In genomic region chr10:50538473-50539398, GRCh38 we compare ENCODE assay signal across 8 cellular contexts.
DNase-seq lines count a peak whose midpoint lies in the region; ATAC-seq and TF ChIP-seq lines count a peak whose summit lies in the region.

No MANE protein-coding gene starts in this region.

- intact Hi-C loops in CD4-positive, alpha-beta memory T cell (cut with micrococcal nuclease), result no loop called here

- peak; percentile 44 for DNase-seq in activated T-cell treated with anti-CD3 and anti-CD28 coated beads, Interleukin-2, amount 50 U/mL, for 24 hours
- DNase-seq in activated T-cell treated with anti-CD3 and anti-CD28 coated beads for 4 hours, result no peak
- peak; percentile 26 for DNase-seq in NCI-H146 (lab: John Stamatoyannopoulos, UW)
- no peak for DNase-seq in stimulated activated naive B cell treated with anti-CD40 and anti-IgM and Interleukin-4, amounts not matched to agents 10 μg/mL and 1 μg/mL and 100 μg/mL, for 72 hours
- DNase-seq in SK-N-SH, result no peak
- DNase-seq in amniotic stem cell (lab: John Stamatoyannopoulos, UW), result no peak
- no peak for DNase-seq in CD4-positive, alpha-beta memory T cell

- H3K36me3 Mint-ChIP-seq in activated T-cell treated with anti-CD3 and anti-CD28 coated beads, Interleukin-2, amount 50 U/mL, for 24 hours (ENCODE audit: low read depth), result peaks cover 3% of the 10 kb centered on the region
- peaks cover 0 to 3% of the 10 kb centered on the region in 2 donors for H3K36me3 Mint-ChIP-seq in stimulated activated naive B cell treated with anti-CD40 and anti-IgM and Interleukin-4, amounts not matched to agents 10 μg/mL and 1 μg/mL and 100 μg/mL, for 72 hours
- no peaks in the 10 kb centered on the region for H3K36me3 Mint-ChIP-seq in CD4-positive, alpha-beta memory T cell

- H3K4me1 ChIP-seq in SK-N-SH (ENCODE audit: control insufficient read depth in 1 of 2, insufficient read depth in 2 of 2, low read depth in 1 of 2, low read length in 1 of 2), result no peaks in the 10 kb centered on the region
- peaks cover 44% of the 10 kb centered on the region for H3K4me1 ChIP-seq in CD4-positive, alpha-beta memory T cell (ENCODE audit: insufficient read depth, low read length)

- CTCF ChIA-PET in SK-N-SH (lab: Yijun Ruan, JAX), result no interaction called here
- CTCF ChIA-PET in CD4-positive, alpha-beta memory T cell (lab: Charles Lee; ENCODE audit: partially characterized antibody), result no interaction called here

- no peaks in the 10 kb centered on the region for H3K9me3 ChIP-seq in SK-N-SH
- no peaks in the 10 kb centered on the region for H3K9me3 ChIP-seq in CD4-positive, alpha-beta memory T cell (ENCODE audit: control insufficient read depth in 1 of 2, low read length in 2 of 2)

- TF ChIP-seq CTCF in SK-N-SH (IDR thresholded peaks at IDR 0.05), result no peak

- no peak overlapping the region for H3K9ac ChIP-seq in SK-N-SH

- POLR2A ChIA-PET in SK-N-SH (lab: Yijun Ruan, JAX), result no interaction called here
- POLR2A ChIA-PET in CD4-positive, alpha-beta memory T cell (lab: Charles Lee; ENCODE audit: partially characterized antibody), result interaction anchor here (0.9 to 1.3 kb wide), 2 partner anchors 10 to 13 kb away, joined by 3 read pairs; no protein-coding TSS in a partner anchor

- peaks cover 5% of the 10 kb centered on the region for H3K9me3 Mint-ChIP-seq in activated T-cell treated with anti-CD3 and anti-CD28 coated beads, Interleukin-2, amount 50 U/mL, for 24 hours
- H3K9me3 Mint-ChIP-seq in stimulated activated naive B cell treated with anti-CD40 and anti-IgM and Interleukin-4, amounts not matched to agents 10 μg/mL and 1 μg/mL and 100 μg/mL, for 72 hours, result peaks cover 0 to 4% of the 10 kb centered on the region in 2 donors
- H3K9me3 Mint-ChIP-seq in CD4-positive, alpha-beta memory T cell, result no peaks in the 10 kb centered on the region

- H3K9me2 ChIP-seq in SK-N-SH, result no peaks in the 10 kb centered on the region

- H3K79me2 ChIP-seq in SK-N-SH (ENCODE audit: insufficient read depth), result peaks cover 3% of the 10 kb centered on the region; the same call in 1 of the 2 replicates

- H3K27ac ChIP-seq in SK-N-SH (ENCODE audit: low read depth in 2 of 2, low read length in 1 of 2), result no peak overlapping the region
- no peak overlapping the region for H3K27ac ChIP-seq in CD4-positive, alpha-beta memory T cell (ENCODE audit: low read depth, low read length)

- no peaks in the 10 kb centered on the region for H4K20me1 ChIP-seq in SK-N-SH (ENCODE audit: insufficient read depth)

- peaks cover 89% of the 10 kb centered on the region for H3K4me1 Mint-ChIP-seq in activated T-cell treated with anti-CD3 and anti-CD28 coated beads, Interleukin-2, amount 50 U/mL, for 24 hours (ENCODE audit: low read depth)
- peaks cover 41 to 76% of the 10 kb centered on the region in 2 donors for H3K4me1 Mint-ChIP-seq in stimulated activated naive B cell treated with anti-CD40 and anti-IgM and Interleukin-4, amounts not matched to agents 10 μg/mL and 1 μg/mL and 100 μg/mL, for 72 hours
- peaks cover 42 to 61% (median 53%) of the 10 kb centered on the region in 4 donors for H3K4me1 Mint-ChIP-seq in CD4-positive, alpha-beta memory T cell

- H2AFZ ChIP-seq in SK-N-SH (ENCODE audit: low read depth), result no peak overlapping the region

- peak; percentile 42 for ATAC-seq in esophagus mucosa
- peak; percentile 58 to 63 for ATAC-seq in stimulated activated naive B cell treated with anti-CD40 and anti-IgM and Interleukin-4, amounts not matched to agents 10 μg/mL and 1 μg/mL and 100 μg/mL, for 72 hours (replicated peaks)

- H3K27me3 Mint-ChIP-seq in activated T-cell treated with anti-CD3 and anti-CD28 coated beads, Interleukin-2, amount 50 U/mL, for 24 hours, result no peaks in the 10 kb centered on the region
- H3K27me3 Mint-ChIP-seq in stimulated activated naive B cell treated with anti-CD40 and anti-IgM and Interleukin-4, amounts not matched to agents 10 μg/mL and 1 μg/mL and 100 μg/mL, for 72 hours, result no peaks in the 10 kb centered on the region
- H3K27me3 Mint-ChIP-seq in CD4-positive, alpha-beta memory T cell, result no peaks in the 10 kb centered on the region

- peak overlapping the region; percentile 81 for H3K27ac Mint-ChIP-seq in activated T-cell treated with anti-CD3 and anti-CD28 coated beads, Interleukin-2, amount 50 U/mL, for 24 hours
- H3K27ac Mint-ChIP-seq in stimulated activated naive B cell treated with anti-CD40 and anti-IgM and Interleukin-4, amounts not matched to agents 10 μg/mL and 1 μg/mL and 100 μg/mL, for 72 hours, result peak overlapping the region; percentile 78
- H3K27ac Mint-ChIP-seq in CD4-positive, alpha-beta memory T cell, result peak overlapping the region in 3 of 7 donors; percentile 38 to 83 (median 74)

- TF ChIP-seq EP300 in SK-N-SH (IDR thresholded peaks at IDR 0.05; ENCODE audit: borderline replicate concordance in 1 of 2, low read depth in 1 of 2, low read length in 1 of 2), result no peak

- no peaks in the 10 kb centered on the region for H3F3A ChIP-seq in SK-N-SH (replicated peaks; ENCODE audit: insufficient read depth)

- H3K4me2 ChIP-seq in SK-N-SH, result no peak overlapping the region

- H3K4me3 ChIP-seq in SK-N-SH (ENCODE audit: low read depth in 2 of 2, low read length in 1 of 2), result no peak overlapping the region
- H3K4me3 ChIP-seq in CD4-positive, alpha-beta memory T cell (ENCODE audit: low read length in 2 of 2), result no peak overlapping the region

- no peaks in the 10 kb centered on the region for H3K27me3 ChIP-seq in SK-N-SH (ENCODE audit: insufficient read depth)
- no peaks in the 10 kb centered on the region for H3K27me3 ChIP-seq in CD4-positive, alpha-beta memory T cell (ENCODE audit: insufficient read depth, low read length)

- no peaks in the 10 kb centered on the region for H3K36me3 ChIP-seq in SK-N-SH (replicated peaks in 1 of 2; ENCODE audit: control insufficient read depth in 1 of 2, insufficient read depth in 2 of 2, low read length in 1 of 2)
- H3K36me3 ChIP-seq in CD4-positive, alpha-beta memory T cell (ENCODE audit: insufficient read depth, low read length), result no peaks in the 10 kb centered on the region

- no peak for TF ChIP-seq RAD21 in SK-N-SH (IDR thresholded peaks at IDR 0.05; ENCODE audit: low read length)

- H3K4me3 Mint-ChIP-seq in activated T-cell treated with anti-CD3 and anti-CD28 coated beads, Interleukin-2, amount 50 U/mL, for 24 hours, result peak overlapping the region; percentile 41
- peak overlapping the region in 1 of 2 donors; percentile 32 for H3K4me3 Mint-ChIP-seq in stimulated activated naive B cell treated with anti-CD40 and anti-IgM and Interleukin-4, amounts not matched to agents 10 μg/mL and 1 μg/mL and 100 μg/mL, for 72 hours
- H3K4me3 Mint-ChIP-seq in CD4-positive, alpha-beta memory T cell, result peak overlapping the region in 4 of 8 donors; percentile 11 to 61 (median 46)

- 82% methylated on average over 2 of the region's 7 CpGs for WGBS in SK-N-SH (ENCODE audit: low lambda C conversion rate)

TF ChIP-seq in SK-N-SH, 30 proteins besides CTCF, POLR2A, EP300 and RAD21 (continues in another document):
- no peak for TF ChIP-seq NFIC (IDR thresholded peaks at IDR 0.05; ENCODE audit: borderline replicate concordance)
- TF ChIP-seq ZBTB33 (IDR thresholded peaks at IDR 0.05; ENCODE audit: borderline replicate concordance, low read depth), result no peak
- TF ChIP-seq IRF3 (IDR thresholded peaks at IDR 0.05; ENCODE audit: low read depth, low read length), result no peak
- no peak for TF ChIP-seq JUND (IDR thresholded peaks at IDR 0.05)
- no peak for TF ChIP-seq RFX5 (IDR thresholded peaks at IDR 0.05; ENCODE audit: low read length)

Comparison
In these comparisons a context has a peak if more than half of its experiments do, and no peak if none do; other contexts are left out.
1. DNase-seq: peak in activated T-cell treated with anti-CD3 and anti-CD28 coated beads, Interleukin-2, amount 50 U/mL, for 24 hours (single experiment) and NCI-H146 (single experiment); none in activated T-cell treated with anti-CD3 and anti-CD28 coated beads for 4 hours (single experiment), stimulated activated naive B cell treated with anti-CD40 and anti-IgM and Interleukin-4, amounts not matched to agents 10 μg/mL and 1 μg/mL and 100 μg/mL, for 72 hours (single experiment), SK-N-SH (single experiment), amniotic stem cell (single experiment) and CD4-positive, alpha-beta memory T cell (0 of 5).